Comparison of ENCODE assay signal across 18 cellular contexts in the genomic region with DNA sequence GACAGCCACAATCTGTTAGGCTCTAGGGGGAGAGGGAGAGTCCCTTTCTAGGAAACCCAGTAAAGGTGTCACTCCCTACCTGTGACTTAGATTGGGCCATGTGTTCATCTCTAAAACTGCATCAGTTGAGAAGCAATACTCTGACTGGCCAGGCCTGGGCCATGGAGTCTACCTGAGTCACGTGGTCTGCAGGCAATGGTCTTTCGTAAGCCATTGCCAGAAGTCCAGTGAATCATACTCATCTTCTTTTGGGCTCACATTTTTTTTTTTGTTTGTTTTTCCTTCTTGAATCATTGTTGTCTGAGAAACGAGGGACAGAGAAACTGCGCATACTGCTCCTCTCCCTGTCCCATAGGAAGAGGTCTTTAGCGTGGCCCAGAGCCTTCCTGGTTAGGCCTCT.
"Had no signal": no experiment of that assay in that cellular context is flagged by ENCODE, and none has a peak within 500 bp of the region (broad histone marks: within the 10 kb centered on the region; RNA-seq: fewer than 3 reads in every experiment).

No MANE protein-coding gene starts in this region.

- H3K9me3 Mint-ChIP-seq: activated CD4-positive, alpha-beta memory T cell treated with anti-CD3 and anti-CD28 coated beads, Interleukin-2, amount 10 ng/mL, durations not matched to agents 7 days and 5 days; activated naive CD8-positive, alpha-beta T cell treated with anti-CD3 and anti-CD28 coated beads, Interleukin-2, amount 10 ng/mL, durations not matched to agents 7 days and 5 days; activated T-cell treated with anti-CD3 and anti-CD28 coated beads, Interleukin-2, amount 50 U/mL, for 72 hours; naive thymus-derived CD4-positive, alpha-beta T cell had no signal

- H3K9me3 ChIP-seq: gastroesophageal sphincter, neutrophil, right atrium auricular region, tibial artery had no signal

- DNase-seq: activated CD4-positive, alpha-beta memory T cell treated with anti-CD3 and anti-CD28 coated beads, Interleukin-2, amount 10 ng/mL, durations not matched to agents 7 days and 5 days; activated CD4-positive, alpha-beta T cell treated with anti-CD3 and anti-CD28 coated beads for 36 hours; activated CD8-positive, alpha-beta memory T cell treated with anti-CD3 and anti-CD28 coated beads, Interleukin-2, amount 50 U/mL, for 4 hours; activated gamma-delta T cell treated with Interleukin-2 at 50 U/mL for 16 hours; activated naive CD8-positive, alpha-beta T cell treated with anti-CD3 and anti-CD28 coated beads, Interleukin-2, amount 10 ng/mL, durations not matched to agents 7 days and 5 days; activated T-cell treated with anti-CD3 and anti-CD28 coated beads, Interleukin-2, amount 50 U/mL, for 72 hours; anterior cingulate cortex; hippocampal formation; kidney glomerular epithelial cell; naive thymus-derived CD4-positive, alpha-beta T cell; T-helper 1 cell; tibial artery; WERI-Rb-1 had no signal

- H3K36me3 ChIP-seq: gastroesophageal sphincter, neutrophil, right atrium auricular region, tibial artery, WERI-Rb-1 had no signal

- H3K27ac Mint-ChIP-seq: activated CD4-positive, alpha-beta memory T cell treated with anti-CD3 and anti-CD28 coated beads, Interleukin-2, amount 10 ng/mL, durations not matched to agents 7 days and 5 days; activated CD4-positive, alpha-beta T cell treated with anti-CD3 and anti-CD28 coated beads for 36 hours; activated naive CD8-positive, alpha-beta T cell treated with anti-CD3 and anti-CD28 coated beads, Interleukin-2, amount 10 ng/mL, durations not matched to agents 7 days and 5 days; activated T-cell treated with anti-CD3 and anti-CD28 coated beads, Interleukin-2, amount 50 U/mL, for 72 hours; naive thymus-derived CD4-positive, alpha-beta T cell had no signal

- H3K36me3 Mint-ChIP-seq: activated naive CD8-positive, alpha-beta T cell treated with anti-CD3 and anti-CD28 coated beads, Interleukin-2, amount 10 ng/mL, durations not matched to agents 7 days and 5 days; naive thymus-derived CD4-positive, alpha-beta T cell had no signal

- H3K27ac ChIP-seq: gastroesophageal sphincter, neutrophil, right atrium auricular region, skin epidermis, tibial artery, WERI-Rb-1 had no signal

- H3K4me3 ChIP-seq: gastroesophageal sphincter, right atrium auricular region, skin epidermis, tibial artery had no signal

- ATAC-seq: activated CD4-positive, alpha-beta T cell treated with anti-CD3 and anti-CD28 coated beads for 36 hours; activated T-cell treated with anti-CD3 and anti-CD28 coated beads, Interleukin-2, amount 50 U/mL, for 72 hours; gastroesophageal sphincter; naive thymus-derived CD4-positive, alpha-beta T cell had no signal

- H3K27me3 ChIP-seq: right atrium auricular region had no signal

- FAIRE-seq: colon had no signal

- H3K4me3 Mint-ChIP-seq: activated CD4-positive, alpha-beta memory T cell treated with anti-CD3 and anti-CD28 coated beads, Interleukin-2, amount 10 ng/mL, durations not matched to agents 7 days and 5 days; activated CD4-positive, alpha-beta T cell treated with anti-CD3 and anti-CD28 coated beads for 36 hours; activated naive CD8-positive, alpha-beta T cell treated with anti-CD3 and anti-CD28 coated beads, Interleukin-2, amount 10 ng/mL, durations not matched to agents 7 days and 5 days; activated T-cell treated with anti-CD3 and anti-CD28 coated beads, Interleukin-2, amount 50 U/mL, for 72 hours; naive thymus-derived CD4-positive, alpha-beta T cell had no signal
